In the genomic region with DNA sequence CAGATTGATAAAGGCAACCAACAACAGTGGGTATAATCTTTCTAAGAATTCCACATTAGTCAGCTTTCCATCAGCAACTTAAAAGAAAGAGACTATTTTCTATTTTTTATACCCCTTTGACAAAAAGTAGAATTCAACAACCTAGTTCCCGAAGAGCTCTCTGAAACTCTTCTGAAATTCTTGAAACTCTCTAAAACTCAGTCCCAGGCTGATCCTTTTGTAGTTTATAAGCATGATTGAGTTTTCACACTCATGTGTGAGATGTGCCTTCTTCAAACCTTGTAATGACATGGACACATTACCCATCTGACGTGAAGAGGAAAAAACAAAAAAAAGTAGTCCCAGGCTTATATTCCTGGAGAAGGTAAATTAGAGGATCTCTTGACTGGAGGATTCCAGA, we compare ENCODE assay signal across 18 cellular contexts.
"Had no signal": no experiment of that assay in that cellular context is flagged by ENCODE, and none has a peak within 500 bp of the region (broad histone marks: within the 10 kb centered on the region; RNA-seq: fewer than 3 reads in every experiment).

No MANE protein-coding gene starts in this region.

- H3K27ac ChIP-seq: skin epidermis had no signal

- H3K4me3 Mint-ChIP-seq: activated CD4-positive, alpha-beta memory T cell treated with anti-CD3 and anti-CD28 coated beads, Interleukin-2, amount 10 ng/mL, durations not matched to agents 7 days and 5 days; activated naive CD4-positive, alpha-beta T cell treated with anti-CD3 and anti-CD28 coated beads for 36 hours had no signal

- H3K27ac Mint-ChIP-seq: activated CD4-positive, alpha-beta memory T cell treated with anti-CD3 and anti-CD28 coated beads, Interleukin-2, amount 10 ng/mL, durations not matched to agents 7 days and 5 days; activated naive CD4-positive, alpha-beta T cell treated with anti-CD3 and anti-CD28 coated beads for 36 hours had no signal

- ATAC-seq: mucosa of descending colon; naive thymus-derived CD4-positive, alpha-beta T cell; right cardiac atrium had no signal

- H3K9me3 Mint-ChIP-seq: activated CD4-positive, alpha-beta memory T cell treated with anti-CD3 and anti-CD28 coated beads, Interleukin-2, amount 10 ng/mL, durations not matched to agents 7 days and 5 days; naive thymus-derived CD4-positive, alpha-beta T cell had no signal

- H3K27me3 Mint-ChIP-seq: activated CD4-positive, alpha-beta memory T cell treated with anti-CD3 and anti-CD28 coated beads, Interleukin-2, amount 10 ng/mL, durations not matched to agents 7 days and 5 days; naive thymus-derived CD4-positive, alpha-beta T cell had no signal

- DNase-seq: activated CD4-positive, alpha-beta memory T cell treated with anti-CD3 and anti-CD28 coated beads, Interleukin-2, amount 10 ng/mL, durations not matched to agents 7 days and 5 days; activated CD4-positive, CD25-positive, alpha-beta regulatory T cell treated with anti-CD3 and anti-CD28 coated beads, Interleukin-2, amount 50 U/mL, for 72 hours; activated CD8-positive, alpha-beta memory T cell treated with anti-CD3 and anti-CD28 coated beads, Interleukin-2, amount 50 U/mL, for 4 hours; activated naive CD4-positive, alpha-beta T cell treated with anti-CD3 and anti-CD28 coated beads for 36 hours; caudate nucleus; erythroblast; islet precursor cell; mammary epithelial cell; mucosa of descending colon; naive thymus-derived CD4-positive, alpha-beta T cell; nucleus accumbens; posterior cingulate gyrus; right cardiac atrium; stimulated activated CD4-positive, alpha-beta T cell treated with anti-CD3 and anti-CD28 coated beads, Interleukin-4, amount 100 ng/mL, for 24 hours; stimulated activated naive CD4-positive, alpha-beta T cell; T-helper 9 cell; trophoblast cell had no signal

- H3K4me3 ChIP-seq: mucosa of descending colon, skin epidermis had no signal

- H3K9me3 ChIP-seq: mucosa of descending colon had no signal
